Comparison of ENCODE assay signal across 1 cellular context in the genomic region with DNA sequence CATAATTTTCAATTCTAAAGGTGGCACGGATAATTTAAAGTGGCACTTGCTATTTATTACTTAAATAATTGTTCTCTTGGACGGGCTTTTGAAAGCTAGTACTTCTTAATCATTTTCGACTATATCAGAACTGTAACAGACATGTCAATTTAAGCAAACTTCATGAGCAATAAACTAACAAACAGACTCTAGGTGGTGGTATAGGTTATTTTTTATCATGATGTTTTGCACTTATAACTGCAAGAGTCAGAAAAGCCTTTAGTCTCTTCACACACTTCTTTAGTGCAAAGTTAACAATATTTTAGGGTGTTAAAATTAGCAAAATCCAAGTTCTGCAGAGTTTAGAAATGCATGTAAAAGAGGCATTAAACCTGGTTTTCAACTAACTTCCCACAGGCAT.
A peak's percentile ranks its signal among the peaks of the same experiment; 100 is the strongest.
TF ChIP-seq lines count a peak whose summit lies in the region.

No MANE protein-coding gene starts in this region.

TF ChIP-seq in HepG2, 621 proteins besides CTCF, POLR2A, EP300 and RAD21 (continued from another document):
- TF ChIP-seq, protein P1, sequence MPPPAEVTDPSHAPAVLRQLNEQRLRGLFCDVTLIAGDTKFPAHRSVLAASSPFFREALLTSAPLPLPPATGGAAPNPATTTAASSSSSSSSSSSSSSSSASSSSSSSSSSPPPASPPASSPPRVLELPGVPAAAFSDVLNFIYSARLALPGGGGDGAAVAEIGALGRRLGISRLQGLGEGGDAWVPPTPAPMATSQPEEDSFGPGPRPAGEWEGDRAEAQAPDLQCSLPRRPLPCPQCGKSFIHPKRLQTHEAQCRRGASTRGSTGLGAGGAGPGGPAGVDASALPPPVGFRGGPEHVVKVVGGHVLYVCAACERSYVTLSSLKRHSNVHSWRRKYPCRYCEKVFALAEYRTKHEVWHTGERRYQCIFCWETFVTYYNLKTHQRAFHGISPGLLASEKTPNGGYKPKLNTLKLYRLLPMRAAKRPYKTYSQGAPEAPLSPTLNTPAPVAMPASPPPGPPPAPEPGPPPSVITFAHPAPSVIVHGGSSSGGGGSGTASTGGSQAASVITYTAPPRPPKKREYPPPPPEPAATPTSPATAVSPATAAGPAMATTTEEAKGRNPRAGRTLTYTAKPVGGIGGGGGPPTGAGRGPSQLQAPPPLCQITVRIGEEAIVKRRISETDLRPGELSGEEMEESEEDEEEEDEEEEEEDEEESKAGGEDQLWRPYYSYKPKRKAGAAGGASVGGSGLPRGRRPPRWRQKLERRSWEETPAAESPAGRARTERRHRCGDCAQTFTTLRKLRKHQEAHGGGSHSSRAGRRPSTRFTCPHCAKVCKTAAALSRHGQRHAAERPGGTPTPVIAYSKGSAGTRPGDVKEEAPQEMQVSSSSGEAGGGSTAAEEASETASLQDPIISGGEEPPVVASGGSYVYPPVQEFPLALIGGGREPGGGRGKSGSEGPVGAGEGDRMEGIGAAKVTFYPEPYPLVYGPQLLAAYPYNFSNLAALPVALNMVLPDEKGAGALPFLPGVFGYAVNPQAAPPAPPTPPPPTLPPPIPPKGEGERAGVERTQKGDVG (CRISPR knock-in tag; IDR thresholded peaks at IDR 0.05; ENCODE audit: borderline replicate concordance): no peak
- TF ChIP-seq SP2 (CRISPR knock-in tag; IDR thresholded peaks at IDR 0.05): no peak
- 0 out of 2 replicates have a peak, but pooled peaks have one; percentile 41 for TF ChIP-seq ZNF850 (CRISPR knock-in tag; conservative IDR thresholded peaks at IDR 0.05)
- TF ChIP-seq CHD4 (IDR thresholded peaks at IDR 0.05; ENCODE audit: borderline replicate concordance, low read length): no peak
- TF ChIP-seq ZC3H13 (CRISPR knock-in tag; IDR thresholded peaks at IDR 0.05): no peak
- TF ChIP-seq ZBTB42 (CRISPR knock-in tag; IDR thresholded peaks at IDR 0.05): no peak
- peak; percentile 21 for TF ChIP-seq STAG1 (CRISPR knock-in tag; IDR thresholded peaks at IDR 0.05)
- no peak for TF ChIP-seq SMARCE1 (IDR thresholded peaks at IDR 0.05; ENCODE audit: borderline replicate concordance)
